In the genomic region with DNA sequence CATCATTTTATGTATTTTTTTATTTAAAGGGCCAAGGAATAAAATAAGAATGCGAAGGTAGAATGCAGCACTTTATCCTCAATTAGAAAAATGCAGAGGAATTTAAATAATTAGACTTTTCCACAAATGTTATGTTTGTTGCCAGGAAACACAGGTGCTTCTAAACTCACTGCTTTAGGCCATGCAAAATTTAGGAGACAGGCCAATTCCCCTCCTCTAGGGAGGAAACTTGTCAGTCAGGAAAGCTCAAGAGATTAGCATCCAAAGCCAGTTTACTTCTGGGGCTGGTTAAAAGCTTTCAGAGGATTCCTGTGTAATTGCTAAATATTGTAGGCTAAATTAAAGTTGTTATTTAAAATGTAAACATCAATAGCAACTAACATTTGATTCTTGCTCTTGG, we compare ENCODE assay signal across 26 cellular contexts.
"Had no signal": no experiment of that assay in that cellular context is flagged by ENCODE, and none has a peak within 500 bp of the region (broad histone marks: within the 10 kb centered on the region; RNA-seq: fewer than 3 reads in every experiment).

No MANE protein-coding gene starts in this region.

- H3K9me3 ChIP-seq: adrenal gland, breast epithelium, colonic mucosa, Peyer's patch had no signal

- H3K4me1 ChIP-seq: adrenal gland, breast epithelium, colonic mucosa, Peyer's patch had no signal

- H3K36me3 Mint-ChIP-seq: activated naive CD8-positive, alpha-beta T cell treated with anti-CD3 and anti-CD28 coated beads, Interleukin-2, amount 10 ng/mL, durations not matched to agents 7 days and 5 days had no signal

- H3K4me3 ChIP-seq: adrenal gland, breast epithelium, colonic mucosa, Peyer's patch had no signal

- H3K4me3 Mint-ChIP-seq: activated CD8-positive, alpha-beta T cell treated with anti-CD3 and anti-CD28 coated beads, Interleukin-2, amount 10 ng/mL, durations not matched to agents 7 days and 5 days; activated naive CD8-positive, alpha-beta T cell treated with anti-CD3 and anti-CD28 coated beads, Interleukin-2, amount 10 ng/mL, durations not matched to agents 7 days and 5 days; T-helper 17 cell; WTC11 had no signal

- ATAC-seq: activated CD8-positive, alpha-beta T cell treated with anti-CD3 and anti-CD28 coated beads, Interleukin-2, amount 10 ng/mL, durations not matched to agents 7 days and 5 days; T-helper 17 cell; WTC11 had no signal

- H3K36me3 ChIP-seq: adrenal gland, breast epithelium, colonic mucosa, Peyer's patch had no signal

- H3K4me1 Mint-ChIP-seq: activated naive CD8-positive, alpha-beta T cell treated with anti-CD3 and anti-CD28 coated beads, Interleukin-2, amount 10 ng/mL, durations not matched to agents 7 days and 5 days; T-helper 17 cell had no signal

- H3K27me3 Mint-ChIP-seq: activated naive CD8-positive, alpha-beta T cell treated with anti-CD3 and anti-CD28 coated beads, Interleukin-2, amount 10 ng/mL, durations not matched to agents 7 days and 5 days; T-helper 17 cell had no signal

- H3K27ac ChIP-seq: adrenal gland, breast epithelium, colonic mucosa, Peyer's patch had no signal

- H3K9me3 Mint-ChIP-seq: activated naive CD8-positive, alpha-beta T cell treated with anti-CD3 and anti-CD28 coated beads, Interleukin-2, amount 10 ng/mL, durations not matched to agents 7 days and 5 days had no signal

- DNase-seq: activated CD4-positive, alpha-beta T cell treated with anti-CD3 and anti-CD28 coated beads for 48 hours; activated CD4-positive, alpha-beta T cell treated with anti-CD3 and anti-CD28 coated beads, Interleukin-2, amount 50 U/mL, for 4 hours; activated CD4-positive, CD25-positive, alpha-beta regulatory T cell treated with anti-CD3 and anti-CD28 coated beads, Interleukin-2, amount 50 U/mL, for 72 hours; activated CD8-positive, alpha-beta memory T cell treated with anti-CD3 and anti-CD28 coated beads, Interleukin-2, amount 50 U/mL, for 48 hours; activated CD8-positive, alpha-beta T cell treated with anti-CD3 and anti-CD28 coated beads, Interleukin-2, amount 10 ng/mL, durations not matched to agents 7 days and 5 days; activated naive CD4-positive, alpha-beta T cell treated with anti-CD3 and anti-CD28 coated beads, Interleukin-2, amount 50 U/mL, for 16 hours; activated naive CD8-positive, alpha-beta T cell treated with anti-CD3 and anti-CD28 coated beads, Interleukin-2, amount 10 ng/mL, durations not matched to agents 7 days and 5 days; activated T-cell treated with anti-CD3 and anti-CD28 coated beads, Interleukin-2, amount 50 U/mL, for 1 hour; adrenal gland; aorta; caudate nucleus; colonic mucosa; MV-4-11; NCI-H1092 treated with DMSO at 0.1 percent for 48 hours; NCI-H1417 treated with DMSO at 0.1 percent for 48 hours; NCI-H1694; NCI-H2029; NCI-H345; NCI-H510A; NCI-H526 treated with DMSO at 0.1 percent for 48 hours; Peyer's patch; SHP77 treated with DMSO at 0.1 percent for 48 hours; T-helper 17 cell; T-helper 9 cell had no signal

- H3K27ac Mint-ChIP-seq: activated CD8-positive, alpha-beta T cell treated with anti-CD3 and anti-CD28 coated beads, Interleukin-2, amount 10 ng/mL, durations not matched to agents 7 days and 5 days; activated naive CD8-positive, alpha-beta T cell treated with anti-CD3 and anti-CD28 coated beads, Interleukin-2, amount 10 ng/mL, durations not matched to agents 7 days and 5 days; T-helper 17 cell; WTC11 had no signal

- H3K27me3 ChIP-seq: adrenal gland, colonic mucosa, Peyer's patch had no signal
